ENCODE assay signal across 18 cellular contexts in genomic region chr22:46524203-46524740, GRCh38.
"Had no signal": no experiment of that assay in that cellular context is flagged by ENCODE, and none has a peak within 500 bp of the region (broad histone marks: within the 10 kb centered on the region; RNA-seq: fewer than 3 reads in every experiment).

No MANE protein-coding gene starts in this region.

- H3K27me3 ChIP-seq: ascending aorta, breast epithelium, neutrophil had no signal

- H3K9me3 ChIP-seq: ascending aorta, breast epithelium, heart right ventricle, neutrophil, spleen had no signal

- H3K4me1 Mint-ChIP-seq: immature natural killer cell; naive thymus-derived CD8-positive, alpha-beta T cell had no signal

- H3K4me3 Mint-ChIP-seq: activated T-cell treated with anti-CD3 and anti-CD28 coated beads, Interleukin-2, amount 50 U/mL, for 72 hours; immature natural killer cell; naive thymus-derived CD8-positive, alpha-beta T cell had no signal

- H3K27ac ChIP-seq: ascending aorta, heart right ventricle, neutrophil, spleen had no signal

- H3K36me3 Mint-ChIP-seq: naive thymus-derived CD8-positive, alpha-beta T cell had no signal

- H3K27ac Mint-ChIP-seq: activated T-cell treated with anti-CD3 and anti-CD28 coated beads, Interleukin-2, amount 50 U/mL, for 72 hours; immature natural killer cell; naive thymus-derived CD8-positive, alpha-beta T cell had no signal

- H3K9me3 Mint-ChIP-seq: activated T-cell treated with anti-CD3 and anti-CD28 coated beads, Interleukin-2, amount 50 U/mL, for 72 hours; immature natural killer cell; naive thymus-derived CD8-positive, alpha-beta T cell had no signal

- H3K4me1 ChIP-seq: ascending aorta, spleen had no signal

- ATAC-seq: activated T-cell treated with anti-CD3 and anti-CD28 coated beads, Interleukin-2, amount 50 U/mL, for 72 hours; esophagus mucosa; naive thymus-derived CD8-positive, alpha-beta T cell had no signal

- H3K36me3 ChIP-seq: ascending aorta, breast epithelium, heart right ventricle, neutrophil, spleen had no signal

- H3K4me3 ChIP-seq: ascending aorta, breast epithelium, heart right ventricle, spleen had no signal

- DNase-seq: activated CD8-positive, alpha-beta memory T cell treated with anti-CD3 and anti-CD28 coated beads for 24 hours; activated CD8-positive, alpha-beta memory T cell treated with anti-CD3 and anti-CD28 coated beads, Interleukin-2, amount 50 U/mL, for 48 hours; activated effector memory CD4-positive, alpha-beta T cell treated with anti-CD3 and anti-CD28 coated beads, Interleukin-2, amount 50 U/mL, for 16 hours; activated naive CD4-positive, alpha-beta T cell treated with anti-CD3 and anti-CD28 coated beads, Interleukin-2, amount 50 U/mL, for 16 hours; activated T-cell treated with anti-CD3 and anti-CD28 coated beads, Interleukin-2, amount 50 U/mL, for 72 hours; cerebellar nuclear complex; effector CD4-positive, alpha-beta T cell; heart right ventricle; immature natural killer cell; naive thymus-derived CD8-positive, alpha-beta T cell; spleen; stimulated activated CD4-positive, alpha-beta T cell treated with anti-CD3 and anti-CD28 coated beads, Interleukin-4, amount 100 ng/mL, for 4 hours; stimulated activated naive CD4-positive, alpha-beta T cell; T1000 had no signal
